In genomic region chr22:49590381-49590780, GRCh38 we compare ENCODE assay signal across 22 cellular contexts.
"Had no signal": no experiment of that assay in that cellular context is flagged by ENCODE, and none has a peak within 500 bp of the region (broad histone marks: within the 10 kb centered on the region; RNA-seq: fewer than 3 reads in every experiment).

No MANE protein-coding gene starts in this region.

- H3K27me3 ChIP-seq: colonic mucosa, foreskin keratinocyte, heart left ventricle, left lung, pancreas, testis, tibial nerve had no signal

- H3K27ac Mint-ChIP-seq: endodermal cell; progenitor cell of endocrine pancreas; stimulated activated memory B cell treated with anti-CD40 and anti-IgM and Interleukin-4, amounts not matched to agents 10 μg/mL and 1 μg/mL and 100 μg/mL, for 72 hours; stimulated activated naive CD8-positive, alpha-beta T cell treated with anti-CD3 and anti-CD28 coated beads, Interleukin-15, Interleukin-2, amounts not matched to agents 100 ng/mL and 50 ng/mL, for 24 hours had no signal

- H3K27ac ChIP-seq: colonic mucosa, foreskin keratinocyte, heart left ventricle, left lung, pancreas, testis, tibial nerve had no signal

- H3K36me3 Mint-ChIP-seq: naive B cell had no signal

- DNase-seq: caudate nucleus; colonic mucosa; effector CD4-positive, alpha-beta T cell; endodermal cell; erythroblast; foreskin keratinocyte; hippocampal formation; mesenchymal stem cell; naive B cell; nucleus accumbens; stimulated activated CD4-positive, alpha-beta T cell treated with anti-CD3 and anti-CD28 coated beads, Interleukin-4, amount 100 ng/mL, for 1 hour; testis had no signal

- H3K9me3 Mint-ChIP-seq: naive B cell; stimulated activated memory B cell treated with anti-CD40 and anti-IgM and Interleukin-4, amounts not matched to agents 10 μg/mL and 1 μg/mL and 100 μg/mL, for 72 hours; stimulated activated naive CD8-positive, alpha-beta T cell treated with anti-CD3 and anti-CD28 coated beads, Interleukin-15, Interleukin-2, amounts not matched to agents 100 ng/mL and 50 ng/mL, for 24 hours had no signal

- H3K9me3 ChIP-seq: colonic mucosa, left lung, pancreas, testis had no signal

- ATAC-seq: foreskin keratinocyte; heart left ventricle; left lung; pancreas; right cardiac atrium; stimulated activated memory B cell treated with anti-CD40 and anti-IgM and Interleukin-4, amounts not matched to agents 10 μg/mL and 1 μg/mL and 100 μg/mL, for 72 hours had no signal

- H3K4me3 Mint-ChIP-seq: endodermal cell; naive B cell; stimulated activated memory B cell treated with anti-CD40 and anti-IgM and Interleukin-4, amounts not matched to agents 10 μg/mL and 1 μg/mL and 100 μg/mL, for 72 hours; stimulated activated naive CD8-positive, alpha-beta T cell treated with anti-CD3 and anti-CD28 coated beads, Interleukin-15, Interleukin-2, amounts not matched to agents 100 ng/mL and 50 ng/mL, for 24 hours had no signal

- H3K4me1 ChIP-seq: colonic mucosa, foreskin keratinocyte, pancreas, testis, tibial nerve had no signal

- H3K27me3 Mint-ChIP-seq: naive B cell; stimulated activated memory B cell treated with anti-CD40 and anti-IgM and Interleukin-4, amounts not matched to agents 10 μg/mL and 1 μg/mL and 100 μg/mL, for 72 hours; stimulated activated naive CD8-positive, alpha-beta T cell treated with anti-CD3 and anti-CD28 coated beads, Interleukin-15, Interleukin-2, amounts not matched to agents 100 ng/mL and 50 ng/mL, for 24 hours had no signal

- H3K4me3 ChIP-seq: colonic mucosa, heart left ventricle, left lung, lung, pancreas, smooth muscle cell, testis, tibial nerve had no signal

- H3K4me2 ChIP-seq: smooth muscle cell had no signal

- H3K4me1 Mint-ChIP-seq: endodermal cell had no signal

- H3K36me3 ChIP-seq: colonic mucosa, heart left ventricle, pancreas, tibial nerve had no signal
